27 cellular contexts compared by ENCODE assay signal in the genomic region with DNA sequence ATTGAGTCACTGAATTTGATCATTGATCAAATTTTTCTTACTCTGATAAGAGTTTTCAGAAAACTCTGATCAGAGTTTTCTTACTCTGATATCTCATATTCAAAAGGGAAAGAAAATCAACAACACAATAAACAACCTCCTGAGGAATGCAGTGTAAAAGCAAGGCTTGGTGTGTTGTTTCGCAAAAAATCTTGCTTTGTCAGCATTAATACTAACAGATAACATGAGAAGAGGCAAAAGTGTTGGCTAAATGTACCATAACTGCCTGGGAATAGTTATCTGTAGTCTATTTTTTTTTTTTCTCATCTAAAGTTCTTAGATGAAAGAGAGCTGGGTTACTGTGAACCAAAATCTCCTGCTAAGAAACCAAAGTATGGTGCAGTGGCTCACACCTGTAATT. TPM values are rescaled to one million over a fixed set of nuclear protein-coding genes. Genes with fewer than 3 reads are reported as not detected.
"Had no signal": no experiment of that assay in that cellular context is flagged by ENCODE, and none has a peak within 500 bp of the region (broad histone marks: within the 10 kb centered on the region; RNA-seq: fewer than 3 reads in every experiment).

No MANE protein-coding gene starts in this region.

- H3K27me3 Mint-ChIP-seq: activated CD4-positive, alpha-beta T cell treated with anti-CD3 and anti-CD28 coated beads for 36 hours; effector memory CD8-positive, alpha-beta T cell had no signal

- H3K4me3 Mint-ChIP-seq: activated CD4-positive, alpha-beta T cell treated with anti-CD3 and anti-CD28 coated beads for 36 hours; activated T-cell treated with anti-CD3 and anti-CD28 coated beads, Interleukin-2, amount 50 U/mL, for 72 hours; effector memory CD8-positive, alpha-beta T cell; T-helper 2 cell treated with Interferon-gamma antibody and Interleukin-4, amounts not matched to agents 5 μg/mL and 100 μg/mL, for 36 hours had no signal

- FAIRE-seq: astrocyte had no signal

- ATAC-seq: activated CD4-positive, alpha-beta T cell treated with anti-CD3 and anti-CD28 coated beads for 36 hours; activated T-cell treated with anti-CD3 and anti-CD28 coated beads, Interleukin-2, amount 50 U/mL, for 72 hours; effector memory CD8-positive, alpha-beta T cell; psoas muscle; upper lobe of right lung had no signal

- H3K4me1 ChIP-seq: parathyroid adenoma, psoas muscle, suprapubic skin, tibial artery, upper lobe of right lung had no signal

- H3K9ac ChIP-seq: parathyroid adenoma had no signal

- H3K27ac Mint-ChIP-seq: T-helper 2 cell treated with Interferon-gamma antibody and Interleukin-4, amounts not matched to agents 5 μg/mL and 100 μg/mL, for 36 hours had no signal

- H3K9me3 ChIP-seq: psoas muscle, suprapubic skin, tibial artery, upper lobe of right lung had no signal

- H3K79me2 ChIP-seq: parathyroid adenoma had no signal

- H3K4me2 ChIP-seq: smooth muscle cell had no signal

- H3K36me3 ChIP-seq: brain microvascular endothelial cell, suprapubic skin, tibial artery, upper lobe of right lung had no signal

- H3K4me3 ChIP-seq: coronary artery, psoas muscle, smooth muscle cell, suprapubic skin, tibial artery, upper lobe of right lung had no signal

- H3K27ac ChIP-seq: brain microvascular endothelial cell, coronary artery, parathyroid adenoma, psoas muscle, suprapubic skin, tibial artery, upper lobe of right lung had no signal

- DNase-seq: activated CD4-positive, alpha-beta T cell treated with anti-CD3 and anti-CD28 coated beads for 36 hours; activated CD4-positive, CD25-positive, alpha-beta regulatory T cell; activated naive CD4-positive, alpha-beta T cell; activated T-cell treated with anti-CD3 and anti-CD28 coated beads for 4 hours; activated T-cell treated with anti-CD3 and anti-CD28 coated beads, Interleukin-2, amount 50 U/mL, for 72 hours; amniotic stem cell; brain microvascular endothelial cell; effector memory CD8-positive, alpha-beta T cell; erythroblast; head of caudate nucleus; hippocampal formation; mesenchymal stem cell; occipital lobe; psoas muscle; stimulated activated CD4-positive, alpha-beta T cell treated with anti-CD3 and anti-CD28 coated beads, Interleukin-15, amount 100 ng/mL, for 24 hours; stimulated activated CD4-positive, alpha-beta T cell treated with anti-CD3 and anti-CD28 coated beads, Interleukin-2, amount 100 ng/mL, for 24 hours; stimulated activated naive CD4-positive, alpha-beta T cell; T-helper 1 cell; tibial artery; upper lobe of right lung had no signal

- H2AFZ ChIP-seq: parathyroid adenoma had no signal

- H3K27me3 ChIP-seq: brain microvascular endothelial cell, suprapubic skin, tibial artery, upper lobe of right lung had no signal

- H3K9me3 Mint-ChIP-seq: activated T-cell treated with anti-CD3 and anti-CD28 coated beads, Interleukin-2, amount 50 U/mL, for 72 hours; effector memory CD8-positive, alpha-beta T cell; T-helper 2 cell treated with Interferon-gamma antibody and Interleukin-4, amounts not matched to agents 5 μg/mL and 100 μg/mL, for 36 hours had no signal

RNA-seq across cellular contexts. Expression of gene PLAC8, which starts 24.8 kb away (rescaled TPM):
- polyA plus RNA-seq: neural cell had no signal
